18 cellular contexts compared by ENCODE assay signal in the genomic region with DNA sequence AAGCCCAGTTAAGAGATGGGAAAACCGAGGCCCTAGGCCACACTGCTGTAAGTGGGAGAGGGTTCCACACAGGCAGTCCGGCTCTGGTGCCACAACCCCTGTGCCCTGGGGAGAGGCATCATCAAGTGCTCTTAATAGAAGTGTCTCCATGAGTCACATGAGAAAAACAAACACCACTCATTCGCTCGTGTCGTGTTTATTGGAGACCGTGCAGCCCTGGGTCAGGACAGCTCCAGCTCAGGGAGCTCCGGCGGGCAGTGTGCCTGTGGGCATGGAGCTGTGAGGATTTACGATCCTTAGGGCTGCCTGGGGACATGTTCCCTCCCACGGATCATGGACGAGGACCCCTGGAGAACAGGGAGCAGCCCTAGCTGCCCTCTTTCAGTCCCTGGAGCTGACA.
"Had no signal": no experiment of that assay in that cellular context is flagged by ENCODE, and none has a peak within 500 bp of the region (broad histone marks: within the 10 kb centered on the region; RNA-seq: fewer than 3 reads in every experiment).

No MANE protein-coding gene starts in this region.

- H3K4me3 Mint-ChIP-seq: activated CD4-positive, alpha-beta memory T cell treated with anti-CD3 and anti-CD28 coated beads for 36 hours; activated naive CD8-positive, alpha-beta T cell treated with anti-CD3 and anti-CD28 coated beads for 36 hours; dendritic cell treated with granulocyte-macrophage colony-stimulating factor and Interleukin-4, amounts not matched to agents 40 ng/mL and 50 ng/mL, for 4 days; immature natural killer cell; neural crest cell; WTC11 had no signal

- H3K36me3 ChIP-seq: esophagus muscularis mucosa, gastroesophageal sphincter, heart left ventricle, prostate gland, right atrium auricular region, transverse colon had no signal

- H3K4me1 ChIP-seq: esophagus muscularis mucosa, gastroesophageal sphincter, heart left ventricle, prostate gland, right atrium auricular region, transverse colon had no signal

- H3K4me3 ChIP-seq: esophagus muscularis mucosa, gastroesophageal sphincter, heart left ventricle, prostate gland, right atrium auricular region, transverse colon had no signal

- H3K27ac ChIP-seq: esophagus muscularis mucosa, gastroesophageal sphincter, heart left ventricle, prostate gland, right atrium auricular region, transverse colon had no signal

- H3K27me3 ChIP-seq: right atrium auricular region, transverse colon had no signal

- H3K27me3 Mint-ChIP-seq: activated CD4-positive, alpha-beta memory T cell treated with anti-CD3 and anti-CD28 coated beads for 36 hours; activated naive CD8-positive, alpha-beta T cell treated with anti-CD3 and anti-CD28 coated beads for 36 hours; dendritic cell treated with granulocyte-macrophage colony-stimulating factor and Interleukin-4, amounts not matched to agents 40 ng/mL and 50 ng/mL, for 4 days had no signal

- H3K9me3 Mint-ChIP-seq: activated CD4-positive, alpha-beta memory T cell treated with anti-CD3 and anti-CD28 coated beads for 36 hours; activated naive CD8-positive, alpha-beta T cell treated with anti-CD3 and anti-CD28 coated beads for 36 hours; dendritic cell treated with granulocyte-macrophage colony-stimulating factor and Interleukin-4, amounts not matched to agents 40 ng/mL and 50 ng/mL, for 4 days; immature natural killer cell; neural crest cell had no signal

- H3K27ac Mint-ChIP-seq: activated CD4-positive, alpha-beta memory T cell treated with anti-CD3 and anti-CD28 coated beads for 36 hours; activated naive CD8-positive, alpha-beta T cell treated with anti-CD3 and anti-CD28 coated beads for 36 hours; dendritic cell treated with granulocyte-macrophage colony-stimulating factor and Interleukin-4, amounts not matched to agents 40 ng/mL and 50 ng/mL, for 4 days; immature natural killer cell; WTC11 had no signal

- H3K36me3 Mint-ChIP-seq: activated CD4-positive, alpha-beta memory T cell treated with anti-CD3 and anti-CD28 coated beads for 36 hours; activated naive CD8-positive, alpha-beta T cell treated with anti-CD3 and anti-CD28 coated beads for 36 hours; immature natural killer cell had no signal

- H3K4me1 Mint-ChIP-seq: immature natural killer cell, WTC11 had no signal

- H3K9me3 ChIP-seq: esophagus muscularis mucosa, gastroesophageal sphincter, heart left ventricle, prostate gland, right atrium auricular region, transverse colon had no signal

- DNase-seq: activated CD4-positive, alpha-beta memory T cell treated with anti-CD3 and anti-CD28 coated beads for 36 hours; activated CD4-positive, alpha-beta T cell treated with anti-CD3 and anti-CD28 coated beads for 4 hours; activated naive CD8-positive, alpha-beta T cell treated with anti-CD3 and anti-CD28 coated beads for 36 hours; activated T-cell treated with anti-CD3 and anti-CD28 coated beads for 4 hours; amniotic stem cell; effector memory CD4-positive, alpha-beta T cell; heart left ventricle; immature natural killer cell; stimulated activated CD4-positive, alpha-beta T cell treated with anti-CD3 and anti-CD28 coated beads, Interleukin-12 subunit alpha, Interleukin-12 subunit beta, amount 100 ng/mL, for 4 hours; stimulated activated naive CD8-positive, alpha-beta T cell treated with anti-CD3 and anti-CD28 coated beads, Interleukin-15, Interleukin-2, amounts not matched to agents 100 U/mL and 50 U/mL, for 24 hours; transverse colon had no signal
